ENCODE assay signal across 10 cellular contexts in the genomic region with DNA sequence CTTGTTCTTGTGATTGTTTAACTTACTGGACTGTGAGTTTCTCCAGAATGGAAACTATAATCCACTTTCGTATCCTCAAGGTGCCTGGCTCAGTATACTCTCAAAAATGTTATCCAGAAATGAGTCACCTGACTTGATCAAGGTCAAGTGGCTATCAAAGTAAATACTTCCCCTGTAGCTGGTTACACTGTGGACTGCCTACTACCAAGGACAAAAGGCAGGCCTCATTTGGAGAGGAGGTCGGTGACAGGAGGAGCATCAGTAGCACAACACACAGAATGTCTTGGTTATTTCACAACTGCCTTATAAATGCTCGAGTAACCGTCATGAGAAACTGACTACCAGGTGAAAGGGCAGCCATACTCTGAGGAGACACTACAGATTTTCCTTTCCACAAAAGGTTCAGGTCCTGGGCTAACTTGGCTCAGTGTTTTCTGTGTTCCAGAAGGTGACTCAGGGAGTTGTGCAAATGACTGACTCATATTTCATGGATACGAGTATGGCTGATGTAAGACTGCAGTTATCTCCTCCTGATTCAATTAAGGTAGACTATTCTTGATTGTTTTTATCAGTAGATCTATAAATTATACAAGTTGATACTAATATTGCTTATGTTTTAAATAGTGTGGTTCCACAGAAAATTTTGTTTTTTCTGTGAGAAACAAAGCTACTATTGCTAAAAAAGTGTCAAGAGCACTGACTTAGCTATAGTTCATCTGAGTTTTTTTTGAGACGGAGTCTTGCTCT. TPM values are rescaled to one million over a fixed set of nuclear protein-coding genes. Genes with fewer than 3 reads are reported as not detected.
DNase-seq lines count a peak whose midpoint lies in the region; ATAC-seq, FAIRE-seq and TF ChIP-seq lines count a peak whose summit lies in the region.
"Had no signal": no experiment of that assay in that cellular context is flagged by ENCODE, and none has a peak within 500 bp of the region (broad histone marks: within the 10 kb centered on the region; RNA-seq: fewer than 3 reads in every experiment).

No MANE protein-coding gene starts in this region.

- H3K27me3 ChIP-seq in K562 (ENCODE audit: control insufficient read depth in 2 of 2, insufficient read depth in 2 of 2, low read length in 2 of 2) (no peaks in the 10 kb centered on the region), mesenchymal stem cell (ENCODE audit: control insufficient read depth in 1 of 2, insufficient read depth in 1 of 2, low read length in 2 of 2) (no peaks in the 10 kb centered on the region), tibial artery (no peaks in the 10 kb centered on the region), spleen (replicated peaks in 1 of 7) (no peaks in the 10 kb centered on the region)

- no peak overlapping the region for H4K8ac ChIP-seq in mesenchymal stem cell (ENCODE audit: low read length)

- H3K4me3 ChIP-seq in K562, result no peak overlapping the region
- peak overlapping the region in 1 of 2 experiments; percentile 32 for H3K4me3 ChIP-seq in mesenchymal stem cell (ENCODE audit: insufficient read depth in 1 of 2, low read depth in 1 of 2, low read length in 2 of 2)
- no peak overlapping the region for H3K4me3 ChIP-seq in tibial artery
- no peak overlapping the region for H3K4me3 ChIP-seq in spleen
- H3K4me3 ChIP-seq: SK-N-MC had no signal

- in situ Hi-C loops in K562 (cut with MboI), result no loop called here

- no peak overlapping the region for H2AK5ac ChIP-seq in mesenchymal stem cell (ENCODE audit: low read length, severe bottlenecking)

- peak; percentile 36 for ATAC-seq in K562
- ATAC-seq in left lobe of liver, result no peak

- no peak overlapping the region for H2BK15ac ChIP-seq in mesenchymal stem cell (ENCODE audit: low read depth, poor library complexity, severe bottlenecking)

- H4K91ac ChIP-seq in mesenchymal stem cell (ENCODE audit: low read length), result no peak overlapping the region

- H3K9ac ChIP-seq in K562 (ENCODE audit: insufficient read depth in 1 of 2, low read depth in 2 of 2, low read length in 2 of 2), result no peak overlapping the region
- H3K9ac ChIP-seq in mesenchymal stem cell (ENCODE audit: low read length), result peak overlapping the region; percentile 62

- H3K4me1 ChIP-seq in K562 (replicated peaks in 1 of 2; ENCODE audit: control insufficient read depth in 2 of 2, insufficient read depth in 2 of 2, low read length in 2 of 2) (peaks cover 3 to 29% of the 10 kb centered on the region in 2 experiments; a peak in 4 of 5 replicates), mesenchymal stem cell (ENCODE audit: control insufficient read depth, insufficient read depth, low read depth, low read length) (peaks cover 16% of the 10 kb centered on the region), tibial artery (peaks cover 0 to 66% (median 25%) of the 10 kb centered on the region in 4 donors), spleen (peaks cover 19 to 85% (median 43%) of the 10 kb centered on the region in 6 donors)

- no peaks in the 10 kb centered on the region for H3K9me1 ChIP-seq in K562 (ENCODE audit: control insufficient read depth, insufficient read depth, low read length)

- TF ChIP-seq RAD21 in K562 (CRISPR knock-in tag; conservative IDR thresholded peaks at IDR 0.05 in 1 of 2, IDR thresholded peaks at IDR 0.05 in 1 of 2), result no peak

- H3K79me1 ChIP-seq in mesenchymal stem cell (replicated peaks; ENCODE audit: low read length, poor library complexity, severe bottlenecking), result peaks cover 29% of the 10 kb centered on the region

- no peak overlapping the region for H2BK5ac ChIP-seq in mesenchymal stem cell (ENCODE audit: low read depth, low read length, poor library complexity, severe bottlenecking)

- H3K36me3 ChIP-seq in K562 (ENCODE audit: control insufficient read depth, insufficient read depth, low read length), result peaks cover 19% of the 10 kb centered on the region; the same call in 2 of the 3 replicates
- peaks cover 2 to 11% of the 10 kb centered on the region in 2 experiments for H3K36me3 ChIP-seq in mesenchymal stem cell (ENCODE audit: control insufficient read depth in 1 of 2, insufficient read depth in 2 of 2, low read depth in 1 of 2, low read length in 2 of 2)
- H3K36me3 ChIP-seq in tibial artery, result no peaks in the 10 kb centered on the region
- H3K36me3 ChIP-seq in spleen, result no peaks in the 10 kb centered on the region

- intact Hi-C loops in K562 (cut with micrococcal nuclease) (loop anchor here (5.0 kb wide), 1 partner anchor 80 kb away; no protein-coding TSS in a partner anchor), tibial artery (cut with DNase I; ENCODE audit: low total_unique reads) (loop anchor here (10.0 kb wide), 2 partner anchors 73 to 207 kb away; partner anchors contain the start of gene CREM), spleen (cut with DNase I; ENCODE audit: low total_unique reads) (no loop called here)

- BruUV-seq in K562 (replicated peaks; lab: Mats Ljungman, UMichigan), result no TSS peak

- H4K20me1 ChIP-seq in K562 (replicated peaks; ENCODE audit: control insufficient read depth, insufficient read depth, low read length), result no peaks in the 10 kb centered on the region

- H3K9me3 ChIP-seq in K562 (replicated peaks; ENCODE audit: control insufficient read depth, insufficient read depth, low read depth, low read length) (no peaks in the 10 kb centered on the region), mesenchymal stem cell (ENCODE audit: control insufficient read depth, low read length) (no peaks in the 10 kb centered on the region), tibial artery (no peaks in the 10 kb centered on the region), spleen (no peaks in the 10 kb centered on the region)

- peak; percentile 73 for TF ChIP-seq EP300 in K562 (IDR thresholded peaks at IDR 0.05; ENCODE audit: low read length)

- no peak overlapping the region for H2BK12ac ChIP-seq in mesenchymal stem cell (ENCODE audit: low read length in 2 of 2)

- H2BK120ac ChIP-seq in mesenchymal stem cell (ENCODE audit: low read depth, low read length), result no peak overlapping the region

- TF ChIP-seq CTCF in K562 (IDR thresholded peaks at IDR 0.05 in 2 of 3, conservative IDR thresholded peaks at IDR 0.05 in 1 of 3; ENCODE audit: insufficient read depth in 2 of 3, low read depth in 1 of 3, low read length in 3 of 3) (no peak), tibial artery (IDR thresholded peaks at IDR 0.05) (no peak), spleen (IDR thresholded peaks at IDR 0.05 in 8 of 11, conservative IDR thresholded peaks at IDR 0.05 in 3 of 11) (no peak)

- H3K23ac ChIP-seq in mesenchymal stem cell (ENCODE audit: low read length in 2 of 2), result no peak overlapping the region

- peak; percentile 48 for FAIRE-seq in K562 (lab: Jason Lieb, UNC)

- H3K4ac ChIP-seq in mesenchymal stem cell (ENCODE audit: low read depth in 1 of 2, low read length in 2 of 2), result no peak overlapping the region

- CTCF ChIA-PET in K562 (lab: Yijun Ruan, JAX; ENCODE audit: low intra/inter-chr PET ratio), result no interaction called here

- H3K14ac ChIP-seq in mesenchymal stem cell (ENCODE audit: low read length in 2 of 2), result no peak overlapping the region

- no peak overlapping the region for H2AFZ ChIP-seq in K562 (ENCODE audit: low read depth, low read length)
- H2AFZ ChIP-seq in mesenchymal stem cell (ENCODE audit: low read depth, low read length), result no peak overlapping the region

- no peak for TF ChIP-seq POLR2A in K562 (conservative IDR thresholded peaks at IDR 0.05)
- no peak for TF ChIP-seq POLR2A in spleen (IDR thresholded peaks at IDR 0.05)

- peaks cover 83% of the 10 kb centered on the region for H3K79me2 ChIP-seq in K562 (ENCODE audit: control insufficient read depth, insufficient read depth, low read length)

- H3K18ac ChIP-seq in mesenchymal stem cell (ENCODE audit: low read depth in 1 of 2, low read length in 2 of 2), result no peak overlapping the region

- 40% methylated on average over 6 of the region's 6 CpGs for WGBS in K562 (ENCODE audit: insufficient coverage, low coverage, missing lambda C conversion rate)
- 23% methylated on average over 6 of the region's 6 CpGs for WGBS in mesenchymal stem cell
- 59 to 73% (median 68%) methylated on average over 6 of the region's 6 CpGs for WGBS in spleen, 5 donors

- POLR2A ChIA-PET in K562 (lab: Yijun Ruan, JAX), result interaction anchor here (0.7 to 1.0 kb wide), 2 partner anchors 149 to 208 kb away, joined by 3 read pairs; no protein-coding TSS in a partner anchor

- DNase-seq in AG08396 (ENCODE audit: low spot score) (peak; percentile 73), HT1080 (ENCODE audit: low read depth) (peak; percentile 90), K562 (ENCODE audit: extremely low read depth in 1 of 4, low spot score in 3 of 4) (peak in 1 of 4 experiments; percentile 56), mesenchymal stem cell (peak; percentile 98), tibial artery (no peak), spleen (no peak), left lobe of liver (ENCODE audit: low spot score) (no peak), retina (no peak)
- DNase-seq: cerebellar nuclear complex had no signal

- H3K27ac ChIP-seq in K562 (ENCODE audit: extremely low read depth, low read depth, low read length) (peak overlapping the region; percentile 65; the same call in 2 of the 3 replicates), mesenchymal stem cell (ENCODE audit: low read length, poor library complexity, severe bottlenecking) (peak overlapping the region; percentile 63), tibial artery (no peak overlapping the region), spleen (peak overlapping the region in 2 of 8 donors; percentile 7 to 22)
- H3K27ac ChIP-seq: SK-N-MC had no signal

- H3K4me2 ChIP-seq in K562 (ENCODE audit: insufficient read depth, low read length) (peak overlapping the region; percentile 27; the same call in 1 of the 2 replicates), mesenchymal stem cell (ENCODE audit: low read length, poor library complexity, severe bottlenecking) (no peak overlapping the region)

RNA-seq across cellular contexts. Expression of gene CCNY, which starts 4.2 kb away (rescaled TPM):
- total RNA-seq in HT1080 (2014; rRNA removed; shearing (Covaris generic)), result 65.3 and 80.4 TPM in 2 replicates
- polyA plus RNA-seq in HT1080 (2015; cell fraction: cytosol; rRNA removed), result 58.2 and 63.9 TPM in 2 replicates
- polyA plus RNA-seq in HT1080 (2015; cell fraction: nucleus; rRNA removed), result 40.0 and 42.3 TPM in 2 replicates
- total RNA-seq in K562 (2011; cell fraction: chromatin; rRNA removed; ENCODE audit: low replicate concordance), result 53.7 and 58.2 TPM in 2 replicates
- 22.3 and 25.7 TPM in 2 replicates for total RNA-seq in K562 (2011; cell fraction: nucleolus; rRNA removed)
- total RNA-seq in K562 (2011; cell fraction: nucleoplasm; rRNA removed), result 32.0 and 43.7 TPM in 2 replicates
- total RNA-seq in K562 (2014; rRNA removed) (28.4 and 32.9 TPM in 2 replicates), K562 (2014; rRNA removed; fragmentation: Illumina TruSeq; extraction: Trizol) (42.1 and 52.6 TPM in 2 replicates), K562 (2015; rRNA removed; fragmentation: Illumina TruSeq; extraction: Trizol) (38.3 and 38.6 TPM in 2 replicates), K562 (2021) (69.2 and 76.9 TPM in 2 replicates), spleen (10 to 100 TPM; 40.1 to 83.1 (median 55.2) TPM), left lobe of liver (48.4 TPM)
- polyA plus RNA-seq in K562 (2011; rRNA removed) (87.9 and 109 TPM in 2 replicates), K562 (2014; fragmentation: Illumina TruSeq; extraction: Trizol) (59.9 and 73.2 TPM in 2 replicates), K562 (2014; fragmentation: Nextera tagmentation; extraction: Ambion mirVana) (1 to 10 TPM; 8.4 to 9.1 TPM), K562 (2014; rRNA removed) (26.2 and 44.6 TPM in 2 replicates), spleen (10 to 100 TPM; 21.1 to 32.1 (median 26.5) TPM)
- polyA plus RNA-seq in K562 (2011; cell fraction: cytosol; rRNA removed), result 32.2 and 62.8 TPM in 2 replicates
- polyA plus RNA-seq in K562 (2011; cell fraction: nucleus; rRNA removed), result 31.7 and 55.0 TPM in 2 replicates
- polyA plus RNA-seq in K562 (2012), result 57.6 and 72.6 TPM in 2 replicates
- 126 and 138 TPM in 2 replicates for polyA minus RNA-seq in K562 (2011; rRNA and poly(A)+ RNA removed)
- 34.0 and 62.3 TPM in 2 replicates for polyA minus RNA-seq in K562 (2011; cell fraction: cytosol; rRNA and poly(A)+ RNA removed)
- 17.1 and 38.9 TPM in 2 replicates for polyA minus RNA-seq in K562 (2011; cell fraction: nucleus; rRNA and poly(A)+ RNA removed)
- 45.3 TPM for polyA plus RNA-seq in mesenchymal stem cell (2013, experiment 1 of 2)
- polyA plus RNA-seq in mesenchymal stem cell (2013, experiment 2 of 2), result 48.1 TPM

Comparison
In these comparisons a context has a peak if more than half of its experiments do, and no peak if none do; other contexts are left out.
1. DNase-seq: peak in AG08396 (single experiment), HT1080 (single experiment) and mesenchymal stem cell (single experiment); none in tibial artery (0 of 2), spleen (single experiment), left lobe of liver (single experiment) and retina (single experiment).
2. H3K27ac ChIP-seq: peak in K562 (single experiment) and mesenchymal stem cell (single experiment); none in tibial artery (0 of 2).